ENCODE assay signal across 3 cellular contexts in the genomic region with DNA sequence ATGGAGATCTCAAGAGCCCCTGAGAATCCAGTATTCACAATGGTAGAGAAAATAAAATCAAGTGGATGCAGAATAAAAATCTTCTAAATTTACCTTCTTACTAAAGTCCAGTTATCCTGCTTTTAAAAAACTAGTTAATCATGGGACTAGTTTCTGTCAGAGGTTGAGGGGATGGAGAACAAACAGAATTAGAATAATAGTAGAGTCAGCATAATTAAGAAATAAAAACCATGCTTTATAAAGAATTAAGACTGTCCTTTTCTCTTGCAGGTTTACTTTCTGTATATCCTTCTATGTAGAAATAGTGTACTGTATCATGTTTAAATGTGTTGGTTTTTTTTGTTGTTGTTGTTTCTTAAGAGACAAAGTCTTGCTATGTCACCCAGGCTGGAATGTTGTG.
TF ChIP-seq lines count a peak whose summit lies in the region.

No MANE protein-coding gene starts in this region.

TF ChIP-seq in A549, 52 proteins besides CTCF, POLR2A, EP300 and RAD21:
- TF ChIP-seq MAFK (IDR thresholded peaks at IDR 0.05; ENCODE audit: partially characterized antibody) (peak; percentile 77), TP53 (CRISPR knock-in tag; IDR thresholded peaks at IDR 0.05) (no peak)

TF ChIP-seq in IMR-90, 13 proteins besides CTCF, POLR2A, EP300 and RAD21:
- TF ChIP-seq RFX5 (IDR thresholded peaks at IDR 0.05; ENCODE audit: low read depth, low read length) (no peak), MAFK (IDR thresholded peaks at IDR 0.05; ENCODE audit: low read depth, low read length) (peak; percentile 58; the same call in 1 of the 2 replicates), FOS (IDR thresholded peaks at IDR 0.05; ENCODE audit: low read depth, low read length) (no peak), CHD1 (IDR thresholded peaks at IDR 0.05; ENCODE audit: low read depth, low read length) (no peak), BHLHE40 (IDR thresholded peaks at IDR 0.05; ENCODE audit: low read depth, low read length) (no peak)
- TF ChIP-seq, protein P1, sequence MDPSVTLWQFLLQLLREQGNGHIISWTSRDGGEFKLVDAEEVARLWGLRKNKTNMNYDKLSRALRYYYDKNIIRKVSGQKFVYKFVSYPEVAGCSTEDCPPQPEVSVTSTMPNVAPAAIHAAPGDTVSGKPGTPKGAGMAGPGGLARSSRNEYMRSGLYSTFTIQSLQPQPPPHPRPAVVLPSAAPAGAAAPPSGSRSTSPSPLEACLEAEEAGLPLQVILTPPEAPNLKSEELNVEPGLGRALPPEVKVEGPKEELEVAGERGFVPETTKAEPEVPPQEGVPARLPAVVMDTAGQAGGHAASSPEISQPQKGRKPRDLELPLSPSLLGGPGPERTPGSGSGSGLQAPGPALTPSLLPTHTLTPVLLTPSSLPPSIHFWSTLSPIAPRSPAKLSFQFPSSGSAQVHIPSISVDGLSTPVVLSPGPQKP (IDR thresholded peaks at IDR 0.05; ENCODE audit: borderline replicate concordance, low read depth, low read length) = no peak
- TF ChIP-seq, protein P2, sequence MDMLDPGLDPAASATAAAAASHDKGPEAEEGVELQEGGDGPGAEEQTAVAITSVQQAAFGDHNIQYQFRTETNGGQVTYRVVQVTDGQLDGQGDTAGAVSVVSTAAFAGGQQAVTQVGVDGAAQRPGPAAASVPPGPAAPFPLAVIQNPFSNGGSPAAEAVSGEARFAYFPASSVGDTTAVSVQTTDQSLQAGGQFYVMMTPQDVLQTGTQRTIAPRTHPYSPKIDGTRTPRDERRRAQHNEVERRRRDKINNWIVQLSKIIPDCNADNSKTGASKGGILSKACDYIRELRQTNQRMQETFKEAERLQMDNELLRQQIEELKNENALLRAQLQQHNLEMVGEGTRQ (IDR thresholded peaks at IDR 0.05; ENCODE audit: low read depth, low read length) = no peak

TF ChIP-seq in HepG2, 621 proteins besides CTCF, POLR2A, EP300 and RAD21:
- TF ChIP-seq MAFF (IDR thresholded peaks at IDR 0.05; ENCODE audit: low read depth, low read length) = peak; percentile 81
- TF ChIP-seq, protein P3, sequence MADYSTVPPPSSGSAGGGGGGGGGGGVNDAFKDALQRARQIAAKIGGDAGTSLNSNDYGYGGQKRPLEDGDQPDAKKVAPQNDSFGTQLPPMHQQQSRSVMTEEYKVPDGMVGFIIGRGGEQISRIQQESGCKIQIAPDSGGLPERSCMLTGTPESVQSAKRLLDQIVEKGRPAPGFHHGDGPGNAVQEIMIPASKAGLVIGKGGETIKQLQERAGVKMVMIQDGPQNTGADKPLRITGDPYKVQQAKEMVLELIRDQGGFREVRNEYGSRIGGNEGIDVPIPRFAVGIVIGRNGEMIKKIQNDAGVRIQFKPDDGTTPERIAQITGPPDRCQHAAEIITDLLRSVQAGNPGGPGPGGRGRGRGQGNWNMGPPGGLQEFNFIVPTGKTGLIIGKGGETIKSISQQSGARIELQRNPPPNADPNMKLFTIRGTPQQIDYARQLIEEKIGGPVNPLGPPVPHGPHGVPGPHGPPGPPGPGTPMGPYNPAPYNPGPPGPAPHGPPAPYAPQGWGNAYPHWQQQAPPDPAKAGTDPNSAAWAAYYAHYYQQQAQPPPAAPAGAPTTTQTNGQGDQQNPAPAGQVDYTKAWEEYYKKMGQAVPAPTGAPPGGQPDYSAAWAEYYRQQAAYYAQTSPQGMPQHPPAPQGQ (CRISPR knock-in tag; IDR thresholded peaks at IDR 0.05; ENCODE audit: borderline replicate concordance) = no peak
- 0 out of 2 replicates have a peak, but pooled peaks have one; percentile 9 for TF ChIP-seq DMAP1 (CRISPR knock-in tag; IDR thresholded peaks at IDR 0.05)
- TF ChIP-seq SKI (IDR thresholded peaks at IDR 0.05; ENCODE audit: partially characterized antibody) = no peak
- TF ChIP-seq, protein P4, sequence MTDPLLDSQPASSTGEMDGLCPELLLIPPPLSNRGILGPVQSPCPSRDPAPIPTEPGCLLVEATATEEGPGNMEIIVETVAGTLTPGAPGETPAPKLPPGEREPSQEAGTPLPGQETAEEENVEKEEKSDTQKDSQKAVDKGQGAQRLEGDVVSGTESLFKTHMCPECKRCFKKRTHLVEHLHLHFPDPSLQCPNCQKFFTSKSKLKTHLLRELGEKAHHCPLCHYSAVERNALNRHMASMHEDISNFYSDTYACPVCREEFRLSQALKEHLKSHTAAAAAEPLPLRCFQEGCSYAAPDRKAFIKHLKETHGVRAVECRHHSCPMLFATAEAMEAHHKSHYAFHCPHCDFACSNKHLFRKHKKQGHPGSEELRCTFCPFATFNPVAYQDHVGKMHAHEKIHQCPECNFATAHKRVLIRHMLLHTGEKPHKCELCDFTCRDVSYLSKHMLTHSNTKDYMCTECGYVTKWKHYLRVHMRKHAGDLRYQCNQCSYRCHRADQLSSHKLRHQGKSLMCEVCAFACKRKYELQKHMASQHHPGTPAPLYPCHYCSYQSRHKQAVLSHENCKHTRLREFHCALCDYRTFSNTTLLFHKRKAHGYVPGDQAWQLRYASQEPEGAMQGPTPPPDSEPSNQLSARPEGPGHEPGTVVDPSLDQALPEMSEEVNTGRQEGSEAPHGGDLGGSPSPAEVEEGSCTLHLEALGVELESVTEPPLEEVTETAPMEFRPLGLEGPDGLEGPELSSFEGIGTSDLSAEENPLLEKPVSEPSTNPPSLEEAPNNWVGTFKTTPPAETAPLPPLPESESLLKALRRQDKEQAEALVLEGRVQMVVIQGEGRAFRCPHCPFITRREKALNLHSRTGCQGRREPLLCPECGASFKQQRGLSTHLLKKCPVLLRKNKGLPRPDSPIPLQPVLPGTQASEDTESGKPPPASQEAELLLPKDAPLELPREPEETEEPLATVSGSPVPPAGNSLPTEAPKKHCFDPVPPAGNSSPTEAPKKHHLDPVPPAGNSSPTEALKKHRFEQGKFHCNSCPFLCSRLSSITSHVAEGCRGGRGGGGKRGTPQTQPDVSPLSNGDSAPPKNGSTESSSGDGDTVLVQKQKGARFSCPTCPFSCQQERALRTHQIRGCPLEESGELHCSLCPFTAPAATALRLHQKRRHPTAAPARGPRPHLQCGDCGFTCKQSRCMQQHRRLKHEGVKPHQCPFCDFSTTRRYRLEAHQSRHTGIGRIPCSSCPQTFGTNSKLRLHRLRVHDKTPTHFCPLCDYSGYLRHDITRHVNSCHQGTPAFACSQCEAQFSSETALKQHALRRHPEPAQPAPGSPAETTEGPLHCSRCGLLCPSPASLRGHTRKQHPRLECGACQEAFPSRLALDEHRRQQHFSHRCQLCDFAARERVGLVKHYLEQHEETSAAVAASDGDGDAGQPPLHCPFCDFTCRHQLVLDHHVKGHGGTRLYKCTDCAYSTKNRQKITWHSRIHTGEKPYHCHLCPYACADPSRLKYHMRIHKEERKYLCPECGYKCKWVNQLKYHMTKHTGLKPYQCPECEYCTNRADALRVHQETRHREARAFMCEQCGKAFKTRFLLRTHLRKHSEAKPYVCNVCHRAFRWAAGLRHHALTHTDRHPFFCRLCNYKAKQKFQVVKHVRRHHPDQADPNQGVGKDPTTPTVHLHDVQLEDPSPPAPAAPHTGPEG (CRISPR knock-in tag; IDR thresholded peaks at IDR 0.05) = no peak
- no peak for TF ChIP-seq JUNB (CRISPR knock-in tag; IDR thresholded peaks at IDR 0.05; ENCODE audit: borderline replicate concordance)
- TF ChIP-seq MAFK (conservative IDR thresholded peaks at IDR 0.05 in 1 of 2, IDR thresholded peaks at IDR 0.05 in 1 of 2; ENCODE audit: low read length in 2 of 2) = peak; percentile 78 to 86
- TF ChIP-seq FOXK1 (CRISPR knock-in tag; IDR thresholded peaks at IDR 0.05; ENCODE audit: borderline replicate concordance, low read depth) = no peak
- no peak for TF ChIP-seq ZNF224 (CRISPR knock-in tag; IDR thresholded peaks at IDR 0.05)
TF ChIP-seq in HepG2: peak in this region for 3.
